In the genomic region with DNA sequence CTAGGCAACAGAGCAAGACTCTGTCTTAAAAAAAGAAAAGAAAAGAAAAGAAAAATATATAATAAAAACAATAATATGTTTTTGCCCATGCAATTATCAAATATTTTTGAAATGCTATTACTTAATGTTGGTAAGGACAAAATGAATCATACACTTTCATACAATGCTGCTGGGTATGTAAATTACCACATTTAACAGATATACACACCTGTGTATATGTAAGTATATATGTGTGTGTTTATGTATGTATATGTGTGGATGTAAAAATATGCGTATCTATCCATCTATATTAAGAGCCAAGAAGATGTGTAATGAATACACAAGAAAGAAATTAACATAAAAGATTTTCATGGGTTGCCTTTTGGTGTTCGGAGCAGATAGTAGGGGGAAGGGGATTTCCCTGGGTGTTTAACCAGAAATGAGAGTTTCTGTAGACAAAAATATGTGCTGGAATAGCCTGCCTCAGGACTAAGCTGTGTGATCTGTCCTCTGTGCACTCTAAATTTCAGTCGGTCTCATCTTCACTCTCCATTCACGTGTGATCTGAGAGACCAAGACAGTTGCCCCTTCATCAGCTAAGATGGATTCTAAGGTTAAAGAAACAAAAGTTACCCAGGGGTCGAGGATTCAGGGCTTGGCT, we compare ENCODE assay signal across 25 cellular contexts.
DNase-seq lines count a peak whose midpoint lies in the region; ATAC-seq and TF ChIP-seq lines count a peak whose summit lies in the region.
"Had no signal": no experiment of that assay in that cellular context is flagged by ENCODE, and none has a peak within 500 bp of the region (broad histone marks: within the 10 kb centered on the region; RNA-seq: fewer than 3 reads in every experiment).

No MANE protein-coding gene starts in this region.

- no peaks in the 10 kb centered on the region for H3K9me3 ChIP-seq in effector memory CD4-positive, alpha-beta T cell (ENCODE audit: control insufficient read depth, low read length)
- H3K9me3 ChIP-seq: gastroesophageal sphincter, left lung, thoracic aorta had no signal

- H3K36me3 Mint-ChIP-seq in activated CD4-positive, alpha-beta memory T cell treated with anti-CD3 and anti-CD28 coated beads, Interleukin-2, amount 10 ng/mL, durations not matched to agents 7 days and 5 days (ENCODE audit: low read depth): peaks cover 75% of the 10 kb centered on the region
- no peaks in the 10 kb centered on the region for H3K36me3 Mint-ChIP-seq in osteocyte (ENCODE audit: unreplicated experiment)
- H3K36me3 Mint-ChIP-seq: CD14-positive monocyte had no signal

- H3K4me1 Mint-ChIP-seq in activated CD4-positive, alpha-beta memory T cell treated with anti-CD3 and anti-CD28 coated beads, Interleukin-2, amount 10 ng/mL, durations not matched to agents 7 days and 5 days: peaks cover 74% of the 10 kb centered on the region
- H3K4me1 Mint-ChIP-seq in osteocyte (ENCODE audit: unreplicated experiment): no peaks in the 10 kb centered on the region

- no peak for ATAC-seq in GM21786 (IDR thresholded peaks at IDR 0.05; ENCODE audit: unreplicated experiment)
- ATAC-seq in HG02852 (IDR thresholded peaks at IDR 0.05; ENCODE audit: unreplicated experiment): no peak
- ATAC-seq: gastroesophageal sphincter, left lung had no signal

- peak overlapping the region; percentile 21 for H3K27ac ChIP-seq in effector memory CD4-positive, alpha-beta T cell (ENCODE audit: insufficient read depth, low read length, poor library complexity, severe bottlenecking)
- H3K27ac ChIP-seq: gastroesophageal sphincter, left lung, RWPE1, SK-N-MC, thoracic aorta, WERI-Rb-1 had no signal

- POLR2A ChIA-PET in activated CD4-positive, alpha-beta memory T cell treated with anti-CD3 and anti-CD28 coated beads, Interleukin-2, amount 10 ng/mL, durations not matched to agents 7 days and 5 days (lab: Charles Lee): interaction anchor here (0.7 to 2.7 kb wide), 3 partner anchors 9 to 20 kb away, joined by 3 to 19 read pairs (median 4); no protein-coding TSS in a partner anchor

- peak; percentile 33 for DNase-seq in stimulated activated CD4-positive, alpha-beta T cell treated with anti-CD3 and anti-CD28 coated beads, Interleukin-4, amount 100 ng/mL, for 24 hours
- no peak for DNase-seq in stimulated activated CD4-positive, alpha-beta T cell treated with anti-CD3 and anti-CD28 coated beads, Interleukin-2, amount 100 ng/mL, for 24 hours
- no peak for DNase-seq in activated CD4-positive, alpha-beta memory T cell treated with anti-CD3 and anti-CD28 coated beads, Interleukin-2, amount 10 ng/mL, durations not matched to agents 7 days and 5 days
- DNase-seq in effector memory CD4-positive, alpha-beta T cell: no peak
- no peak for DNase-seq in osteocyte (ENCODE audit: extremely low spot score, unreplicated experiment)
- DNase-seq: aorta; DMS 273 treated with DMSO at 0.1 percent for 48 hours; hippocampal formation; left lung; mesendoderm; NCI-H1105 treated with DMSO at 0.1 percent for 48 hours; NCI-H2029 treated with DMSO at 0.1 percent for 48 hours; NCI-H345; NCI-H774; small intestine; stimulated activated CD4-positive, alpha-beta T cell treated with anti-CD3 and anti-CD28 coated beads, Interleukin-1b, Interleukin-23, amount 100 ng/mL, for 48 hours; T-helper 9 cell; WERI-Rb-1 had no signal

- peaks cover 43% of the 10 kb centered on the region for H3K4me1 ChIP-seq in effector memory CD4-positive, alpha-beta T cell (ENCODE audit: control insufficient read depth, insufficient read depth, low read length, poor library complexity, severe bottlenecking)
- H3K4me1 ChIP-seq: gastroesophageal sphincter, left lung had no signal

- H3K27ac Mint-ChIP-seq in activated CD4-positive, alpha-beta memory T cell treated with anti-CD3 and anti-CD28 coated beads, Interleukin-2, amount 10 ng/mL, durations not matched to agents 7 days and 5 days: peak overlapping the region; percentile 45
- H3K27ac Mint-ChIP-seq in osteocyte (ENCODE audit: unreplicated experiment): no peak overlapping the region
- H3K27ac Mint-ChIP-seq: CD14-positive monocyte had no signal

- TF ChIP-seq CTCF in osteocyte (IDR thresholded peaks at IDR 0.05): no peak

- CTCF ChIA-PET in activated CD4-positive, alpha-beta memory T cell treated with anti-CD3 and anti-CD28 coated beads, Interleukin-2, amount 10 ng/mL, durations not matched to agents 7 days and 5 days (lab: Charles Lee): no interaction called here

- H3K4me3 ChIP-seq in effector memory CD4-positive, alpha-beta T cell (ENCODE audit: insufficient read depth, low read depth, low read length, poor library complexity, severe bottlenecking): no peak overlapping the region
- H3K4me3 ChIP-seq: gastroesophageal sphincter, left lung, SK-N-MC, thoracic aorta had no signal

- no peaks in the 10 kb centered on the region for H3K27me3 ChIP-seq in effector memory CD4-positive, alpha-beta T cell (replicated peaks; ENCODE audit: control insufficient read depth, insufficient read depth, low read length, poor library complexity, severe bottlenecking)
- H3K27me3 ChIP-seq: left lung had no signal

- H3K4me3 Mint-ChIP-seq in activated CD4-positive, alpha-beta memory T cell treated with anti-CD3 and anti-CD28 coated beads, Interleukin-2, amount 10 ng/mL, durations not matched to agents 7 days and 5 days: no peak overlapping the region
- H3K4me3 Mint-ChIP-seq in osteocyte (ENCODE audit: unreplicated experiment): no peak overlapping the region
- H3K4me3 Mint-ChIP-seq: CD14-positive monocyte had no signal

- H3K9me3 Mint-ChIP-seq in activated CD4-positive, alpha-beta memory T cell treated with anti-CD3 and anti-CD28 coated beads, Interleukin-2, amount 10 ng/mL, durations not matched to agents 7 days and 5 days: no peaks in the 10 kb centered on the region
- H3K9me3 Mint-ChIP-seq in osteocyte (ENCODE audit: unreplicated experiment): no peaks in the 10 kb centered on the region

- H3K27me3 Mint-ChIP-seq in activated CD4-positive, alpha-beta memory T cell treated with anti-CD3 and anti-CD28 coated beads, Interleukin-2, amount 10 ng/mL, durations not matched to agents 7 days and 5 days: no peaks in the 10 kb centered on the region
- peaks cover 12% of the 10 kb centered on the region for H3K27me3 Mint-ChIP-seq in osteocyte (ENCODE audit: unreplicated experiment)

- peaks cover 11% of the 10 kb centered on the region for H3K36me3 ChIP-seq in effector memory CD4-positive, alpha-beta T cell (ENCODE audit: control insufficient read depth, insufficient read depth, low read length)
- H3K36me3 ChIP-seq: gastroesophageal sphincter, left lung, thoracic aorta, WERI-Rb-1 had no signal
